In genomic region chr7:121516791-121517305, GRCh38 we compare ENCODE assay signal across 21 cellular contexts.
"Had no signal": no experiment of that assay in that cellular context is flagged by ENCODE, and none has a peak within 500 bp of the region (broad histone marks: within the 10 kb centered on the region; RNA-seq: fewer than 3 reads in every experiment).

No MANE protein-coding gene starts in this region.

- H3K4me2 ChIP-seq: neural progenitor cell had no signal

- DNase-seq: colonic mucosa; effector CD8-positive, alpha-beta T cell; endodermal cell; gastrocnemius medialis; head of caudate nucleus; mesenchymal stem cell; mucosa of descending colon; naive thymus-derived CD4-positive, alpha-beta T cell; sigmoid colon; spleen; stimulated activated CD4-positive, alpha-beta T cell treated with anti-CD3 and anti-CD28 coated beads, Interleukin-4, amount 100 ng/mL, for 4 hours; stimulated activated naive CD8-positive, alpha-beta T cell treated with anti-CD3 and anti-CD28 coated beads, Interleukin-15, Interleukin-2, amounts not matched to agents 100 U/mL and 50 U/mL, for 24 hours; upper lobe of left lung had no signal

- H3K4me3 ChIP-seq: colonic mucosa, gastrocnemius medialis, mucosa of descending colon, neural progenitor cell, right atrium auricular region, sigmoid colon, spleen, thoracic aorta, tibial nerve, upper lobe of left lung had no signal

- H3K27ac ChIP-seq: colonic mucosa, gastrocnemius medialis, neural progenitor cell, parathyroid adenoma, right atrium auricular region, spleen, thoracic aorta, tibial nerve, upper lobe of left lung had no signal

- H3K4me1 ChIP-seq: colonic mucosa, gastrocnemius medialis, parathyroid adenoma, right atrium auricular region, tibial nerve, upper lobe of left lung had no signal

- ATAC-seq: esophagus mucosa; gastrocnemius medialis; left lobe of liver; mucosa of descending colon; naive thymus-derived CD4-positive, alpha-beta T cell; stimulated activated memory B cell treated with anti-CD40 and anti-IgM and Interleukin-4, amounts not matched to agents 10 μg/mL and 1 μg/mL and 100 μg/mL, for 72 hours; stimulated activated naive CD8-positive, alpha-beta T cell treated with anti-CD3 and anti-CD28 coated beads, Interleukin-15, Interleukin-2, amounts not matched to agents 100 U/mL and 50 U/mL, for 24 hours had no signal

- H3K9me3 ChIP-seq: colonic mucosa, gastrocnemius medialis, mucosa of descending colon, right atrium auricular region, sigmoid colon, thoracic aorta, tibial nerve, upper lobe of left lung had no signal

- H3K27me3 ChIP-seq: colonic mucosa, gastrocnemius medialis, neural progenitor cell, right atrium auricular region, sigmoid colon, spleen, tibial nerve, upper lobe of left lung had no signal

- H3K9ac ChIP-seq: neural progenitor cell, parathyroid adenoma had no signal

- H2AFZ ChIP-seq: neural progenitor cell, parathyroid adenoma had no signal

- H3K36me3 ChIP-seq: colonic mucosa, gastrocnemius medialis, neural progenitor cell, right atrium auricular region, sigmoid colon, spleen, thoracic aorta, tibial nerve, upper lobe of left lung had no signal

- H3K79me2 ChIP-seq: parathyroid adenoma had no signal
